Comparison of ENCODE assay signal across 1 cellular context in genomic region chr4:121614136-121614535, GRCh38.
TF ChIP-seq lines count a peak whose summit lies in the region.

No MANE protein-coding gene starts in this region.

TF ChIP-seq in GM23338, 12 proteins besides CTCF, POLR2A, EP300 and RAD21 (continued from another document):
- TF ChIP-seq REST (IDR thresholded peaks at IDR 0.05; ENCODE audit: unreplicated experiment) (no peak), JUNB (IDR thresholded peaks at IDR 0.05; ENCODE audit: unreplicated experiment) (no peak), ETS1 (IDR thresholded peaks at IDR 0.05) (no peak), POLR2AphosphoS5 (IDR thresholded peaks at IDR 0.05; ENCODE audit: low read depth) (no peak), EZH2phosphoT487 (IDR thresholded peaks at IDR 0.05; ENCODE audit: unreplicated experiment) (no peak), STAT1 (IDR thresholded peaks at IDR 0.05; ENCODE audit: unreplicated experiment) (no peak), NANOG (IDR thresholded peaks at IDR 0.05; ENCODE audit: borderline replicate concordance) (no peak), EZH2 (IDR thresholded peaks at IDR 0.05; ENCODE audit: low read depth, unreplicated experiment) (no peak), ZNF331 (CRISPR knock-in tag; IDR thresholded peaks at IDR 0.05; ENCODE audit: low read depth) (no peak), CREB1 (CRISPR knock-in tag; IDR thresholded peaks at IDR 0.05; ENCODE audit: low read depth) (no peak), ZNF114 (CRISPR knock-in tag; IDR thresholded peaks at IDR 0.05) (no peak)
TF ChIP-seq in GM23338: peak in this region for 0.
